In the genomic region with DNA sequence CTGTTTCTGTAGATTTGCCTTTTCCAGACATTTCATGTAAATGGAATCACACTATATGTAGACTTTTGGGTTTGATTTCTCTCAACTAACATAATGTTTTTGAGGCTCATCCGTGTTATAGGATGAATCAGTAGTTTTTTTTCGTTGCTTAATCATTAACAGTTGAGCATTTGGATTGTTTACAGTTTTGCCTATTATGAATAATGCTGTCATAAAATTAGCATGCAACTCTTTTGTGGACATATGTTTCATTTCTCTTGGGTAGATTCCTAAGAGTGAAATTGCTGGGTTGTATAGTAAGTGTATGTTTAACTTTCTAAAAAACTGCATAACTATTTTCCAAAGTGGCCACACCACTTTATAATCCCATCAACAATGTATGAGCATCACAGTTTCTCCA, we compare ENCODE assay signal across 27 cellular contexts.
"Had no signal": no experiment of that assay in that cellular context is flagged by ENCODE, and none has a peak within 500 bp of the region (broad histone marks: within the 10 kb centered on the region; RNA-seq: fewer than 3 reads in every experiment).

No MANE protein-coding gene starts in this region.

- ATAC-seq: activated naive CD8-positive, alpha-beta T cell treated with anti-CD3 and anti-CD28 coated beads, Interleukin-2, amount 50 U/mL, for 24 hours; body of pancreas; gastrocnemius medialis; naive thymus-derived CD4-positive, alpha-beta T cell; sciatic nerve; T-cell had no signal

- H3K9me3 ChIP-seq: body of pancreas, gastrocnemius medialis, thoracic aorta had no signal

- H3K4me3 Mint-ChIP-seq: activated CD4-positive, alpha-beta T cell treated with anti-CD3 and anti-CD28 coated beads, Interleukin-2, amount 10 ng/mL, durations not matched to agents 7 days and 5 days; activated naive CD4-positive, alpha-beta T cell treated with anti-CD3 and anti-CD28 coated beads, Interleukin-2, amount 10 ng/mL, durations not matched to agents 7 days and 5 days; activated naive CD8-positive, alpha-beta T cell treated with anti-CD3 and anti-CD28 coated beads, Interleukin-2, amount 50 U/mL, for 24 hours; naive thymus-derived CD4-positive, alpha-beta T cell; neural crest cell; T-cell; T-helper 2 cell treated with Interferon-gamma antibody and Interleukin-4, amounts not matched to agents 5 μg/mL and 100 μg/mL, for 36 hours; type B pancreatic cell had no signal

- H3K36me3 ChIP-seq: cardiac muscle cell, gastrocnemius medialis, left ventricle myocardium inferior, thoracic aorta had no signal

- DNase-seq: activated CD4-positive, alpha-beta T cell treated with anti-CD3 and anti-CD28 coated beads, Interleukin-2, amount 10 ng/mL, durations not matched to agents 7 days and 5 days; activated CD8-positive, alpha-beta memory T cell treated with anti-CD3 and anti-CD28 coated beads, Interleukin-2, amount 50 U/mL, for 4 hours; activated effector memory CD4-positive, alpha-beta T cell treated with Interleukin-2 at 50 U/mL for 16 hours; activated naive CD4-positive, alpha-beta T cell treated with anti-CD3 and anti-CD28 coated beads, Interleukin-2, amount 10 ng/mL, durations not matched to agents 7 days and 5 days; activated naive CD8-positive, alpha-beta T cell treated with anti-CD3 and anti-CD28 coated beads, Interleukin-2, amount 50 U/mL, for 24 hours; activated T-cell treated with anti-CD3 and anti-CD28 coated beads, Interleukin-2, amount 50 U/mL, for 48 hours; anterior cingulate cortex; body of pancreas; cortex of kidney; gastrocnemius medialis; hippocampal formation; left ventricle myocardium inferior; naive thymus-derived CD4-positive, alpha-beta T cell; posterior cingulate gyrus; small intestine; stimulated activated CD4-positive, alpha-beta T cell treated with anti-CD3 and anti-CD28 coated beads, Interleukin-2, amount 100 ng/mL, for 48 hours; stimulated activated CD8-positive, alpha-beta memory T cell treated with anti-CD3 and anti-CD28 coated beads, Interleukin-4, amount 100 ng/mL, for 48 hours; stimulated activated naive CD4-positive, alpha-beta T cell; T-cell had no signal

- H3K4me3 ChIP-seq: body of pancreas, cardiac muscle cell, gastrocnemius medialis, left ventricle myocardium inferior, thoracic aorta had no signal

- H3K27ac ChIP-seq: body of pancreas, cardiac muscle cell, epithelial cell of prostate, gastrocnemius medialis, left ventricle myocardium inferior, thoracic aorta, VCaP had no signal

- H3K27ac Mint-ChIP-seq: activated CD4-positive, alpha-beta T cell treated with anti-CD3 and anti-CD28 coated beads, Interleukin-2, amount 10 ng/mL, durations not matched to agents 7 days and 5 days; activated naive CD4-positive, alpha-beta T cell treated with anti-CD3 and anti-CD28 coated beads, Interleukin-2, amount 10 ng/mL, durations not matched to agents 7 days and 5 days; activated naive CD8-positive, alpha-beta T cell treated with anti-CD3 and anti-CD28 coated beads, Interleukin-2, amount 50 U/mL, for 24 hours; naive thymus-derived CD4-positive, alpha-beta T cell; T-cell; T-helper 2 cell treated with Interferon-gamma antibody and Interleukin-4, amounts not matched to agents 5 μg/mL and 100 μg/mL, for 36 hours; type B pancreatic cell had no signal

- H3K27me3 ChIP-seq: body of pancreas, cardiac muscle cell, gastrocnemius medialis had no signal

- H3K4me1 ChIP-seq: body of pancreas, left ventricle myocardium inferior had no signal

- H3K4me1 Mint-ChIP-seq: neural crest cell had no signal

- H3K9me3 Mint-ChIP-seq: activated naive CD4-positive, alpha-beta T cell treated with anti-CD3 and anti-CD28 coated beads, Interleukin-2, amount 10 ng/mL, durations not matched to agents 7 days and 5 days; T-helper 2 cell treated with Interferon-gamma antibody and Interleukin-4, amounts not matched to agents 5 μg/mL and 100 μg/mL, for 36 hours; type B pancreatic cell had no signal

- H3K27me3 Mint-ChIP-seq: activated CD4-positive, alpha-beta T cell treated with anti-CD3 and anti-CD28 coated beads, Interleukin-2, amount 10 ng/mL, durations not matched to agents 7 days and 5 days; activated naive CD4-positive, alpha-beta T cell treated with anti-CD3 and anti-CD28 coated beads, Interleukin-2, amount 10 ng/mL, durations not matched to agents 7 days and 5 days; activated naive CD8-positive, alpha-beta T cell treated with anti-CD3 and anti-CD28 coated beads, Interleukin-2, amount 50 U/mL, for 24 hours; naive thymus-derived CD4-positive, alpha-beta T cell; T-cell; type B pancreatic cell had no signal

- H3K36me3 Mint-ChIP-seq: type B pancreatic cell had no signal
